In genomic region chr2:227163445-227163997, GRCh38 we compare ENCODE assay signal across 8 cellular contexts. TPM values are rescaled to one million over a fixed set of nuclear protein-coding genes. Genes with fewer than 3 reads are reported as not detected.
A peak's percentile ranks its signal among the peaks of the same experiment; 100 is the strongest.
DNase-seq lines count a peak whose midpoint lies in the region; ATAC-seq and TF ChIP-seq lines count a peak whose summit lies in the region.

No MANE protein-coding gene starts in this region.

- H2AFZ ChIP-seq in trophoblast cell (ENCODE audit: insufficient read depth, low read length, poor library complexity), result no peak overlapping the region

- CTCF ChIA-PET in Panc1 (lab: Charles Lee), result no interaction called here

- H3K36me3 ChIP-seq in Panc1 (ENCODE audit: control insufficient read depth, insufficient read depth, low read length) (no peaks in the 10 kb centered on the region; the same call in 1 of the 2 replicates), trophoblast cell (ENCODE audit: control insufficient read depth in 1 of 2, insufficient read depth in 2 of 2, low read length in 2 of 2) (no peaks in the 10 kb centered on the region)

- no peak overlapping the region for H2AK5ac ChIP-seq in trophoblast cell (ENCODE audit: low read length)

- H3K27me3 ChIP-seq in Panc1 (ENCODE audit: control insufficient read depth, insufficient read depth, low read length) (peaks cover 44% of the 10 kb centered on the region), trophoblast cell (ENCODE audit: insufficient read depth, low read length) (peaks cover 28% of the 10 kb centered on the region)

- H4K8ac ChIP-seq in trophoblast cell (ENCODE audit: low read depth, low read length), result no peak overlapping the region

- POLR2A ChIA-PET in Panc1 (lab: Charles Lee), result no interaction called here

- H3K23ac ChIP-seq in trophoblast cell (ENCODE audit: low read length), result no peak overlapping the region

- H3K9me3 Mint-ChIP-seq in activated T-cell treated with anti-CD3 and anti-CD28 coated beads, Interleukin-2, amount 50 U/mL, for 24 hours, result peaks cover 8% of the 10 kb centered on the region

- peaks cover 83% of the 10 kb centered on the region for H3K27me3 Mint-ChIP-seq in activated T-cell treated with anti-CD3 and anti-CD28 coated beads, Interleukin-2, amount 50 U/mL, for 24 hours

- H3K4me1 ChIP-seq in Panc1 (ENCODE audit: control insufficient read depth, insufficient read depth, low read length) (peaks cover 4% of the 10 kb centered on the region; the same call in 1 of the 2 replicates), trophoblast cell (ENCODE audit: control insufficient read depth in 1 of 2, insufficient read depth in 2 of 2, low read length in 2 of 2) (peaks cover 12 to 15% of the 10 kb centered on the region in 2 experiments)

- no CpG with 5 or more reads among the region's 20 CpGs for WGBS in trophoblast cell (ENCODE audit: extremely low coverage, insufficient coverage, insufficient read length)

- H3K4ac ChIP-seq in trophoblast cell (ENCODE audit: low read depth, low read length), result no peak overlapping the region

- H3K9me3 ChIP-seq in Panc1 (ENCODE audit: control insufficient read depth, insufficient read depth, low read depth, low read length) (no peaks in the 10 kb centered on the region), trophoblast cell (ENCODE audit: insufficient read depth, low read depth, low read length) (no peaks in the 10 kb centered on the region)

- H3K4me1 Mint-ChIP-seq in activated T-cell treated with anti-CD3 and anti-CD28 coated beads, Interleukin-2, amount 50 U/mL, for 24 hours (ENCODE audit: low read depth), result peaks cover 9% of the 10 kb centered on the region

- peak overlapping the region; percentile 95 for H3K4me2 ChIP-seq in trophoblast cell (ENCODE audit: low read length)

- no peak overlapping the region for H3K9ac ChIP-seq in trophoblast cell (ENCODE audit: low read length)

- no peak overlapping the region for H3K18ac ChIP-seq in trophoblast cell (ENCODE audit: low read length)

- no peak overlapping the region for H2BK120ac ChIP-seq in trophoblast cell (ENCODE audit: insufficient read depth, low read length, poor library complexity)

- H4K12ac ChIP-seq in trophoblast cell (ENCODE audit: low read depth, low read length), result no peak overlapping the region

- TF ChIP-seq CTCF in Panc1 (IDR thresholded peaks at IDR 0.05), result no peak
- TF ChIP-seq CTCF in fibroblast of villous mesenchyme (IDR thresholded peaks at IDR 0.05; ENCODE audit: insufficient read depth, low read depth, low read length), result no peak

- no TSS peak for BruUV-seq in Panc1 (replicated peaks; lab: Mats Ljungman, UMichigan)

- H3K27ac Mint-ChIP-seq in activated T-cell treated with anti-CD3 and anti-CD28 coated beads, Interleukin-2, amount 50 U/mL, for 24 hours, result no peak overlapping the region

- no peak overlapping the region for H3K14ac ChIP-seq in trophoblast cell (ENCODE audit: low read length)

- in situ Hi-C loops in Panc1 (cut with HindIII; ENCODE audit: low pct_unique_long_range_greater_than_20kb, low sequenced_read_pairs), result no loop called here

- H3K79me2 ChIP-seq in trophoblast cell (ENCODE audit: control insufficient read depth, insufficient read depth, low read length, poor library complexity), result no peaks in the 10 kb centered on the region

- no peak overlapping the region for H4K91ac ChIP-seq in trophoblast cell (ENCODE audit: low read depth, low read length)

- ATAC-seq in HG02588 (IDR thresholded peaks at IDR 0.05; ENCODE audit: unreplicated experiment) (peak; percentile 67), Panc1 (peak; percentile 53; the same call in 1 of the 2 replicates)

- DNase-seq in activated T-cell treated with anti-CD3 and anti-CD28 coated beads, Interleukin-2, amount 50 U/mL, for 24 hours, result no peak
- DNase-seq in activated T-cell treated with anti-CD3 and anti-CD28 coated beads, Interleukin-2, amount 50 U/mL, for 48 hours, result no peak
- DNase-seq in Panc1 (ENCODE audit: low read depth, low spot score), result no peak
- DNase-seq in fibroblast of villous mesenchyme (ENCODE audit: low read depth), result no peak
- DNase-seq in trophoblast cell, result no peak
- DNase-seq in cerebellar nuclear complex (lab: John Stamatoyannopoulos, UW), result no peak
- DNase-seq in ureter (ENCODE audit: low spot score), result no peak

- H3K4me3 ChIP-seq in Panc1 (ENCODE audit: low read depth in 2 of 2, low read length in 2 of 2) (peak overlapping the region; percentile 31 to 42), fibroblast of villous mesenchyme (ENCODE audit: low read depth, low read length) (peak overlapping the region; percentile 37), trophoblast cell (ENCODE audit: low read depth, low read length) (peak overlapping the region; percentile 63)

- H3K27ac ChIP-seq in Panc1 (ENCODE audit: low read length) (no peak overlapping the region), trophoblast cell (ENCODE audit: low read depth, low read length) (no peak overlapping the region)

- no peak overlapping the region for H2BK5ac ChIP-seq in trophoblast cell (ENCODE audit: low read depth, low read length, poor library complexity)

- peak overlapping the region; percentile 53 for H3K4me3 Mint-ChIP-seq in activated T-cell treated with anti-CD3 and anti-CD28 coated beads, Interleukin-2, amount 50 U/mL, for 24 hours

- H3K79me1 ChIP-seq in trophoblast cell (ENCODE audit: low read length), result no peaks in the 10 kb centered on the region

- intact Hi-C loops in Panc1 (cut with micrococcal nuclease; ENCODE audit: unreplicated experiment), result no loop called here

- H3K36me3 Mint-ChIP-seq in activated T-cell treated with anti-CD3 and anti-CD28 coated beads, Interleukin-2, amount 50 U/mL, for 24 hours (ENCODE audit: low read depth), result no peaks in the 10 kb centered on the region

- no peak overlapping the region for H2BK12ac ChIP-seq in trophoblast cell (ENCODE audit: low read length)

RNA-seq across cellular contexts. Expression of gene COL4A4, which starts 0.5 kb away (rescaled TPM):
- total RNA-seq in Panc1 (2021; ENCODE audit: unreplicated experiment), result 0.13 TPM
- 0.02 TPM for polyA plus RNA-seq in Panc1 (2012; ENCODE audit: insufficient read length)
- total RNA-seq in fibroblast of villous mesenchyme, result under 0.01 and 0.43 TPM in 2 replicates
- polyA plus RNA-seq in trophoblast cell (2013), result 0.05 and 0.06 TPM in 2 replicates
- 12.1 TPM for total RNA-seq in ureter

RNA-seq across cellular contexts. Expression of gene COL4A3, which starts 0.9 kb away (rescaled TPM):
- total RNA-seq in Panc1 (2021; ENCODE audit: unreplicated experiment) (0.18 TPM), fibroblast of villous mesenchyme (under 0.01 TPM in 2 replicates), ureter (23.3 TPM)
- polyA plus RNA-seq in Panc1 (2012; ENCODE audit: insufficient read length), result not detected
- polyA plus RNA-seq in trophoblast cell (2013), result 0.01 and 0.03 TPM in 2 replicates

Comparison
In these comparisons a context has a peak if more than half of its experiments do, and no peak if none do; other contexts are left out.
1. RNA of gene COL4A3, which starts 0.9 kb away (total RNA-seq): 23.3 TPM in ureter (single experiment); 0.18 TPM in Panc1 (single experiment) and under 0.01 TPM in fibroblast of villous mesenchyme; every median in the first group is over 10 times any median in the second.
2. Peak in every context shown above with its lines, with median percentiles within 50 percentile points of each other: H3K4me3 ChIP-seq.